ENCODE assay signal across 15 cellular contexts in genomic region chr12:67519824-67520433, GRCh38.
A peak's percentile ranks its signal among the peaks of the same experiment; 100 is the strongest.
DNase-seq lines count a peak whose midpoint lies in the region; TF ChIP-seq lines count a peak whose summit lies in the region.
"Had no signal": no experiment of that assay in that cellular context is flagged by ENCODE, and none has a peak within 500 bp of the region (broad histone marks: within the 10 kb centered on the region; RNA-seq: fewer than 3 reads in every experiment).

No MANE protein-coding gene starts in this region.

- no peaks in the 10 kb centered on the region for H3K9me3 Mint-ChIP-seq in type B pancreatic cell

- no peak for TF ChIP-seq CTCF in epithelial cell of esophagus (IDR thresholded peaks at IDR 0.05; ENCODE audit: insufficient read depth, low read depth, low read length, missing control alignments)
- TF ChIP-seq CTCF in type B pancreatic cell (conservative IDR thresholded peaks at IDR 0.05) = no peak

- peak overlapping the region; percentile 70 for H3K4me3 Mint-ChIP-seq in type B pancreatic cell

- peak; percentile 66 for DNase-seq in NCI-H748 (lab: John Stamatoyannopoulos, UW; ENCODE audit: unreplicated experiment)
- DNase-seq in NCI-H748 treated with DMSO at 0.1 percent for 48 hours (lab: John Stamatoyannopoulos, UW) = no peak
- peak; percentile 94 for DNase-seq in NCI-H345 treated with DMSO at 0.1 percent for 48 hours (lab: John Stamatoyannopoulos, UW; ENCODE audit: unreplicated experiment)
- peak; percentile 83 for DNase-seq in epithelial cell of esophagus (ENCODE audit: low read depth)
- peak; percentile 74 for DNase-seq in type B pancreatic cell (ENCODE audit: extremely low spot score, unreplicated experiment)
- no peak for DNase-seq in MV-4-11 (lab: John Stamatoyannopoulos, UW)
- no peak for DNase-seq in DMS 273 treated with DMSO at 0.1 percent for 48 hours (lab: John Stamatoyannopoulos, UW)
- no peak for DNase-seq in nucleus accumbens (lab: John Stamatoyannopoulos, UW)
- DNase-seq: activated gamma-delta T cell treated with Interleukin-2 at 50 U/mL for 16 hours, aorta, cortex of kidney, erythroblast, HCEC 1CT, IMR-90, ovary had no signal

- H3K36me3 Mint-ChIP-seq in type B pancreatic cell = no peaks in the 10 kb centered on the region

- no peaks in the 10 kb centered on the region for H3K27me3 Mint-ChIP-seq in type B pancreatic cell

- H3K4me3 ChIP-seq in epithelial cell of esophagus (ENCODE audit: low read length) = no peak overlapping the region
- H3K4me3 ChIP-seq: ovary had no signal

- H3K4me1 Mint-ChIP-seq in type B pancreatic cell (ENCODE audit: unreplicated experiment) = peaks cover 28% of the 10 kb centered on the region

- H3K27ac Mint-ChIP-seq in type B pancreatic cell = peak overlapping the region; percentile 89

Comparison
In these comparisons a context has a peak if more than half of its experiments do, and no peak if none do; other contexts are left out.
1. DNase-seq: peak in NCI-H748 (single experiment), NCI-H345 treated with DMSO at 0.1 percent for 48 hours (single experiment), epithelial cell of esophagus (single experiment) and type B pancreatic cell (single experiment); none in NCI-H748 treated with DMSO at 0.1 percent for 48 hours (single experiment), MV-4-11 (single experiment), DMS 273 treated with DMSO at 0.1 percent for 48 hours (single experiment) and nucleus accumbens (0 of 56).